In the genomic region with DNA sequence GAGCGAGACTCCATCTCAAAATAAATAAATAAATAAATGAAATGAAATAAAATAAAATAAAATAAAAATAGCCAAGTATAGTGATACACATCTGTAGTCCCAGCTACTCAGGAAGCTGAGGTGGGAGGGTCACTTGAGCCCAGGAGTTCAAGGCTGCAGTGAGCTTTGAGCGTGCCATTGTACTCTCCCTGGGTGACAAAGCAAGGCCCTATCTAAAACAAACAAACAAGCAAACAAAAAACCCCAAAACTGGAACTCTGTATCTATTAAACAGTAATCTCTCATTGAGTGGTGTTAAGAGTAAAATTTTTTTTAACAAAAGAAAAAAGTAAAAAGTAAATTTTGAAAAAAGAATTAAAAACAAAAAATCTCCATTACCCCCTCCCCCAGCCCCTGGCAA, we compare ENCODE assay signal across 29 cellular contexts.
"Had no signal": no experiment of that assay in that cellular context is flagged by ENCODE, and none has a peak within 500 bp of the region (broad histone marks: within the 10 kb centered on the region; RNA-seq: fewer than 3 reads in every experiment).

No MANE protein-coding gene starts in this region.

- H3K27me3 Mint-ChIP-seq: dendritic cell treated with granulocyte-macrophage colony-stimulating factor and Interleukin-4, amounts not matched to agents 40 ng/mL and 50 ng/mL, for 4 days; effector memory CD8-positive, alpha-beta T cell had no signal

- H3K4me1 ChIP-seq: colonic mucosa, gastrocnemius medialis, gastroesophageal sphincter had no signal

- H3K9me3 Mint-ChIP-seq: dendritic cell treated with granulocyte-macrophage colony-stimulating factor and Interleukin-4, amounts not matched to agents 40 ng/mL and 50 ng/mL, for 4 days; effector memory CD8-positive, alpha-beta T cell; endodermal cell had no signal

- H3K4me3 Mint-ChIP-seq: dendritic cell treated with granulocyte-macrophage colony-stimulating factor and Interleukin-4, amounts not matched to agents 40 ng/mL and 50 ng/mL, for 4 days; effector memory CD8-positive, alpha-beta T cell; endodermal cell had no signal

- H3K27ac ChIP-seq: colonic mucosa, coronary artery, dorsolateral prefrontal cortex, epithelial cell of prostate, esophagus muscularis mucosa, esophagus squamous epithelium, foreskin keratinocyte, gastrocnemius medialis, gastroesophageal sphincter, heart left ventricle, heart right ventricle had no signal

- FAIRE-seq: colon, endometrium, endothelial cell of umbilical vein, frontal cortex had no signal

- H3K36me3 ChIP-seq: colonic mucosa, esophagus squamous epithelium, gastrocnemius medialis, heart right ventricle had no signal

- DNase-seq: colonic mucosa; cortex of kidney; dermis blood vessel endothelial cell; dorsolateral prefrontal cortex; effector CD4-positive, alpha-beta T cell; effector CD8-positive, alpha-beta T cell; effector memory CD4-positive, alpha-beta T cell; effector memory CD8-positive, alpha-beta T cell; endodermal cell; erythroblast; esophagus squamous epithelium; foreskin fibroblast; foreskin keratinocyte; foreskin melanocyte; gastrocnemius medialis; glutamatergic neuron; head of caudate nucleus; heart left ventricle; heart right ventricle had no signal

- H3K4me3 ChIP-seq: colonic mucosa, coronary artery, dorsolateral prefrontal cortex, esophagus muscularis mucosa, esophagus squamous epithelium, gastrocnemius medialis, gastroesophageal sphincter, heart left ventricle, heart right ventricle had no signal

- ATAC-seq: effector memory CD8-positive, alpha-beta T cell; esophagus mucosa; foreskin keratinocyte; gastrocnemius medialis; gastroesophageal sphincter; heart left ventricle; heart right ventricle had no signal

- H3K27ac Mint-ChIP-seq: dendritic cell treated with granulocyte-macrophage colony-stimulating factor and Interleukin-4, amounts not matched to agents 40 ng/mL and 50 ng/mL, for 4 days; effector memory CD8-positive, alpha-beta T cell; endodermal cell had no signal

- H3K9me3 ChIP-seq: colonic mucosa, esophagus muscularis mucosa, esophagus squamous epithelium, gastrocnemius medialis, gastroesophageal sphincter, heart left ventricle, heart right ventricle had no signal

- H3K27me3 ChIP-seq: colonic mucosa, dorsolateral prefrontal cortex, esophagus muscularis mucosa, esophagus squamous epithelium, foreskin keratinocyte, gastrocnemius medialis, gastroesophageal sphincter, heart left ventricle, heart right ventricle had no signal
